11 cellular contexts compared by ENCODE assay signal in the genomic region with DNA sequence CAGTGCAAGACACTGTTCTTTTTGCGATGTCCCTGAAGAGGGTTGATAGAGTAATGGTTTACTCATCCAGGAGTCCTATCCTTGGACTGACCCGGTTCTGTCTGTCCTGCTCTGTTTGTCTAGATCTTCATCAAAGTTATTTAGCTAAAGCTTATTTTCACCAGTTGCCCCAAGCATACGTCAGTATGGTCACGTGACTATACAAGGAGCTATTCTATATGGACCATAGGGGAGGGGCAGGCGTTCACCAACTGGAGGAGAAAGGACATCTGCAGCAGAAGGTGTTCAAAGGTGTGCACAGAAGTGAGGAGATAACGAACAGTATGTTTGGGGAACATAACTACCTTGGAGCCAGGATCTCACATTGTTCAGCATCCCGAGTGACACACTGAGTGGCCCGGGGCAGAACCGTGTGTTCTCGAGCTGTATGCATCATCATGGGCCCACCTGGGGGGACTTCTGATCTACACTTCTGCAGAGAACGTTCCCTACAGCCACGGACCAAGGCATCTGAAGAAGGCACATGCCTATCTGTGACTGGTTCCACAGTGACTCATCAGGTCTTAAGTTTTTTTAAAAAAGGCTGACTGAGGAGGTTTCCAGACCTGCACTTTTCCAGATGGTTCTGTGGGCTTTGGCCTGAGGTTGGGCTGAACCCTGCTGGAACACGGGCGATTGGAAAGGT.
DNase-seq lines count a peak whose midpoint lies in the region; ATAC-seq and TF ChIP-seq lines count a peak whose summit lies in the region.
"Had no signal": no experiment of that assay in that cellular context is flagged by ENCODE, and none has a peak within 500 bp of the region (broad histone marks: within the 10 kb centered on the region; RNA-seq: fewer than 3 reads in every experiment).

No MANE protein-coding gene starts in this region.

- DNase-seq in HK-2 (ENCODE audit: unreplicated experiment) (peak; percentile 27), adipocyte (ENCODE audit: low read depth) (peak; percentile 74), hepatic stellate cell (ENCODE audit: low spot score) (peak; percentile 88), dorsolateral prefrontal cortex (no peak), NCI-H1417 (lab: John Stamatoyannopoulos, UW) (no peak), right atrium auricular region (ENCODE audit: low spot score) (no peak)
- DNase-seq: effector CD8-positive, alpha-beta T cell; NCI-H510A had no signal

- no peaks in the 10 kb centered on the region for H3K27me3 ChIP-seq in BLaER1 treated with 17β-estradiol and CSF1 and Interleukin-3, amounts not matched to agents 10 nM and 100 nM
- H3K27me3 ChIP-seq in adipocyte (replicated peaks; ENCODE audit: control insufficient read depth, insufficient read depth, low read length) (no peaks in the 10 kb centered on the region), dorsolateral prefrontal cortex (no peaks in the 10 kb centered on the region), right atrium auricular region (no peaks in the 10 kb centered on the region)

- H3K36me3 ChIP-seq in BLaER1 treated with 17β-estradiol and CSF1 and Interleukin-3, amounts not matched to agents 10 nM and 100 nM, result no peaks in the 10 kb centered on the region
- H3K36me3 ChIP-seq in adipocyte (ENCODE audit: control insufficient read depth, insufficient read depth, low read length, severe bottlenecking) (no peaks in the 10 kb centered on the region), right atrium auricular region (no peaks in the 10 kb centered on the region)

- peak overlapping the region in 2 of 11 experiments; percentile 4 to 15; a peak in 3 of 22 replicates for H3K9ac ChIP-seq in BLaER1 treated with 17β-estradiol and CSF1 and Interleukin-3, amounts not matched to agents 10 nM and 100 nM
- no peak overlapping the region for H3K9ac ChIP-seq in adipocyte (ENCODE audit: low read length)
- H3K9ac ChIP-seq: parathyroid adenoma had no signal

- peak overlapping the region in 8 of 11 experiments; percentile 1 to 64 (median 50); a peak in 11 of 22 replicates for H3K4me2 ChIP-seq in BLaER1 treated with 17β-estradiol and CSF1 and Interleukin-3, amounts not matched to agents 10 nM and 100 nM

- intact Hi-C loops in dorsolateral prefrontal cortex (cut with DNase I), result no loop called here

- peaks cover 36 to 63% (median 54%) of the 10 kb centered on the region in 10 experiments for H3K4me1 ChIP-seq in BLaER1 treated with 17β-estradiol and CSF1 and Interleukin-3, amounts not matched to agents 10 nM and 100 nM
- H3K4me1 ChIP-seq in adipocyte (ENCODE audit: control insufficient read depth, insufficient read depth, low read length), result peaks cover 10% of the 10 kb centered on the region
- H3K4me1 ChIP-seq in right atrium auricular region, result peaks cover 0 to 20% of the 10 kb centered on the region in 2 donors
- H3K4me1 ChIP-seq: parathyroid adenoma had no signal

- ATAC-seq in GM19395 (IDR thresholded peaks at IDR 0.05; ENCODE audit: unreplicated experiment), result no peak

- peak overlapping the region in 8 of 11 experiments; percentile 1 to 73 (median 38); a peak in 11 of 22 replicates for H3K27ac ChIP-seq in BLaER1 treated with 17β-estradiol and CSF1 and Interleukin-3, amounts not matched to agents 10 nM and 100 nM
- H3K27ac ChIP-seq in dorsolateral prefrontal cortex (no peak overlapping the region), right atrium auricular region (no peak overlapping the region)
- H3K27ac ChIP-seq: parathyroid adenoma had no signal

- no peaks in the 10 kb centered on the region for H4K20me1 ChIP-seq in BLaER1 treated with 17β-estradiol and CSF1 and Interleukin-3, amounts not matched to agents 10 nM and 100 nM

- peaks cover 0 to 18% (median 10%) of the 10 kb centered on the region in 11 experiments; a peak in 9 of 22 replicates for H3K9me3 ChIP-seq in BLaER1 treated with 17β-estradiol and CSF1 and Interleukin-3, amounts not matched to agents 10 nM and 100 nM (replicated peaks in 1 of 11)
- H3K9me3 ChIP-seq in adipocyte (ENCODE audit: control insufficient read depth, low read length) (no peaks in the 10 kb centered on the region), right atrium auricular region (no peaks in the 10 kb centered on the region)

- H3K4me3 ChIP-seq in BLaER1 treated with 17β-estradiol and CSF1 and Interleukin-3, amounts not matched to agents 10 nM and 100 nM, result no peak overlapping the region
- no peak overlapping the region for H3K4me3 ChIP-seq in adipocyte (ENCODE audit: low read length)
- H3K4me3 ChIP-seq in dorsolateral prefrontal cortex, result no peak overlapping the region
- no peak overlapping the region for H3K4me3 ChIP-seq in right atrium auricular region

- TF ChIP-seq CTCF in dorsolateral prefrontal cortex (IDR thresholded peaks at IDR 0.05 in 54 of 56, conservative IDR thresholded peaks at IDR 0.05 in 2 of 56; ENCODE audit: low read depth in 1 of 56, partially characterized antibody in 56 of 56) (no peak), right atrium auricular region (IDR thresholded peaks at IDR 0.05) (no peak)

Comparison
In these comparisons a context has a peak if more than half of its experiments do, and no peak if none do; other contexts are left out.
1. H3K27ac ChIP-seq: peak in BLaER1 treated with 17β-estradiol and CSF1 and Interleukin-3, amounts not matched to agents 10 nM and 100 nM (8 of 11); none in dorsolateral prefrontal cortex (0 of 59) and right atrium auricular region (0 of 2).
2. DNase-seq: peak in HK-2 (single experiment), adipocyte (single experiment) and hepatic stellate cell (single experiment); none in dorsolateral prefrontal cortex (0 of 10), NCI-H1417 (0 of 3) and right atrium auricular region (single experiment).